In the genomic region with DNA sequence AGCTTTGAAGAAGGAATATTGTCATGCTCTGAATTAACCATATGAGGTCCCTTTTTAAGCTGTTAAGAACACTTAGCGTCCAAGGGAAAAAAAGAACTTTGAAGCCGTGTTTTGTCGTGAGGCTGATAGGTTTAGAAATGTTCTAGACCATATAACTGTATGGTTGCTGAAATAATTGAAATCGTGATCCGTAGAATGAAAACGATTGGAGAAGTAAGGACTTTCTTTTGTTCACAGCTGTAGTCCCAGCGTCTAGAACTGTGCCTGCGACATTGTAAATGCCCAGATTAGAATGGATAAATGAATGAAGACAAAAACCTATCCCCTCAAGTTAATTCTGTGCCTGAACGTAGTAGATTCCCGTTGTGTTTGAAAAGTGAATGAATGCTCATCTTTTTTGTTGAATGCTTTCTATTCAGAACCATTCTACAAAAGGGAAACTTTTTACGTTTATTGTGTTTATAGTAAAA, we compare ENCODE assay signal across 8 cellular contexts. TPM values are rescaled to one million over a fixed set of nuclear protein-coding genes. Genes with fewer than 3 reads are reported as not detected.
DNase-seq lines count a peak whose midpoint lies in the region; ATAC-seq and TF ChIP-seq lines count a peak whose summit lies in the region.

No MANE protein-coding gene starts in this region.

- H3K36me3 ChIP-seq in IMR-90 (ENCODE audit: control insufficient read depth, insufficient read depth, low read length) (no peaks in the 10 kb centered on the region), brain microvascular endothelial cell (replicated peaks) (no peaks in the 10 kb centered on the region), mucosa of stomach (ENCODE audit: control insufficient read depth, insufficient read depth, low read length) (no peaks in the 10 kb centered on the region)

- peak overlapping the region; percentile 38; the same call in 1 of the 2 replicates for H2BK20ac ChIP-seq in IMR-90 (ENCODE audit: low read depth, low read length)

- intact Hi-C loops in IMR-90 (cut with micrococcal nuclease) (loop anchor here (5.0 kb wide), 1 partner anchor 110 kb away; no protein-coding TSS in a partner anchor), head of caudate nucleus (cut with DNase I) (loop anchor here (5.0 kb wide), 1 partner anchor 85 kb away; the partner anchor contains the start of genes METTL4 and NDC80)

- H3K9ac ChIP-seq in IMR-90 (ENCODE audit: low read depth, low read length) (peak overlapping the region; percentile 69; the same call in 1 of the 2 replicates), mucosa of stomach (ENCODE audit: low read length) (peak overlapping the region; percentile 95)

- no peak for TF ChIP-seq CTCF in AG09309 (IDR thresholded peaks at IDR 0.05; ENCODE audit: control insufficient read depth, insufficient read depth, low read depth, low read length, missing control alignments)
- no peak for TF ChIP-seq CTCF in IMR-90 (conservative IDR thresholded peaks at IDR 0.05; ENCODE audit: low read depth, low read length)
- TF ChIP-seq CTCF in brain microvascular endothelial cell (IDR thresholded peaks at IDR 0.05; ENCODE audit: low read depth, low read length, missing control alignments): no peak

- H2BK120ac ChIP-seq in IMR-90 (ENCODE audit: low read depth, low read length): peak overlapping the region; percentile 53; the same call in 1 of the 2 replicates

- CTCF ChIA-PET in IMR-90 (lab: Yijun Ruan, JAX): no interaction called here

- POLR2A ChIA-PET in IMR-90 (lab: Charles Lee; ENCODE audit: unreplicated experiment): no interaction called here

- no peak overlapping the region for H2AK9ac ChIP-seq in IMR-90 (replicated peaks; ENCODE audit: low read depth, low read length, poor library complexity)

- in situ Hi-C loops in IMR-90 (cut with MboI; ENCODE audit: low sequenced_read_pairs): no loop called here
- in situ Hi-C loops in brain microvascular endothelial cell (cut with HindIII; ENCODE audit: low pct_ligation_motif_present, low sequenced_read_pairs): no loop called here

- peaks cover 0 to 9% of the 10 kb centered on the region in 2 experiments; a peak in 1 of 4 replicates for H3K79me1 ChIP-seq in IMR-90 (ENCODE audit: low read depth in 1 of 2, low read length in 2 of 2)

- ATAC-seq in IMR-90 (ENCODE audit: low read depth): no peak
- no peak for ATAC-seq in HG03039 (IDR thresholded peaks at IDR 0.05; ENCODE audit: unreplicated experiment)

- peak overlapping the region; percentile 98; the same call in 1 of the 2 replicates for H3K23ac ChIP-seq in IMR-90 (ENCODE audit: low read depth, low read length)

- H3K4me2 ChIP-seq in IMR-90 (ENCODE audit: low read depth, low read length): peak overlapping the region; percentile 87

- H3K4ac ChIP-seq in IMR-90 (ENCODE audit: low read depth, low read length): peak overlapping the region; percentile 91; the same call in 1 of the 2 replicates

- TF ChIP-seq RAD21 in IMR-90 (IDR thresholded peaks at IDR 0.05; ENCODE audit: low read length): no peak

- H2AFZ ChIP-seq in IMR-90 (replicated peaks; ENCODE audit: low read length, poor library complexity): no peak overlapping the region

- H3K18ac ChIP-seq in IMR-90 (ENCODE audit: low read depth, low read length): peak overlapping the region; percentile 64; the same call in 1 of the 2 replicates

- peak overlapping the region; percentile 5; the same call in 1 of the 2 replicates for H4K5ac ChIP-seq in IMR-90 (ENCODE audit: low read depth, low read length)

- dilution Hi-C loops in IMR-90 (cut with HindIII; ENCODE audit: low sequenced_read_pairs, unreplicated experiment): no loop called here

- H3K9me3 ChIP-seq in IMR-90 (ENCODE audit: control insufficient read depth, insufficient read depth, low read length) (no peaks in the 10 kb centered on the region), mucosa of stomach (ENCODE audit: control insufficient read depth, low read length) (no peaks in the 10 kb centered on the region)

- DNase-seq in AG09309 (ENCODE audit: low read depth) (no peak), IMR-90 (no peak), brain microvascular endothelial cell (no peak), head of caudate nucleus (no peak), AG20443 (ENCODE audit: low spot score) (no peak), NCI-H1436 treated with DMSO at 0.1 percent for 48 hours (lab: John Stamatoyannopoulos, UW) (no peak)

- peak overlapping the region; percentile 33; the same call in 1 of the 3 replicates for H2BK15ac ChIP-seq in IMR-90 (ENCODE audit: low read depth, low read length)

- peak overlapping the region; percentile 3 to 41; a peak in 3 of 4 replicates for H4K8ac ChIP-seq in IMR-90 (ENCODE audit: low read depth in 2 of 2, low read length in 2 of 2)

- H4K91ac ChIP-seq in IMR-90 (ENCODE audit: insufficient read depth, low read depth, low read length): 0 out of 2 replicates have a peak overlapping the region, but pooled peaks have one; percentile 31

- peak overlapping the region; percentile 84 for H3K27ac ChIP-seq in IMR-90 (ENCODE audit: insufficient read depth, low read length)
- peak overlapping the region; percentile 89 for H3K27ac ChIP-seq in brain microvascular endothelial cell

- H3K14ac ChIP-seq in IMR-90 (replicated peaks; ENCODE audit: low read depth, low read length): peak overlapping the region; percentile 86

- WGBS in IMR-90 (ENCODE audit: extremely low coverage in 2 of 2, insufficient read length in 1 of 2), 2 experiments: 0% methylated on average over 3 of the region's 11 CpGs; no CpG with 5 or more reads in 1 of the 2 experiments

- peak overlapping the region; percentile 22 for H2AK5ac ChIP-seq in IMR-90 (ENCODE audit: low read depth, low read length)

- BruUV-seq in IMR-90 (replicated peaks; lab: Mats Ljungman, UMichigan): no TSS peak

- no peak for TF ChIP-seq POLR2A in IMR-90 (IDR thresholded peaks at IDR 0.05; ENCODE audit: low read depth, low read length)

- peaks cover 44% of the 10 kb centered on the region for H4K20me1 ChIP-seq in IMR-90 (ENCODE audit: insufficient read depth, low read length)

- H3K27me3 ChIP-seq in IMR-90 (ENCODE audit: control insufficient read depth, insufficient read depth, low read length): no peaks in the 10 kb centered on the region
- H3K27me3 ChIP-seq in brain microvascular endothelial cell (replicated peaks): no peaks in the 10 kb centered on the region
- no peaks in the 10 kb centered on the region for H3K27me3 ChIP-seq in mucosa of stomach (ENCODE audit: control insufficient read depth, insufficient read depth, low read length)

- H3K56ac ChIP-seq in IMR-90 (ENCODE audit: extremely low read depth, insufficient read depth, low read length): peak overlapping the region; percentile 83

- H3K4me1 ChIP-seq in IMR-90 (ENCODE audit: control insufficient read depth, insufficient read depth, low read length) (peaks cover 6% of the 10 kb centered on the region), mucosa of stomach (ENCODE audit: control insufficient read depth, insufficient read depth, low read length) (peaks cover 12% of the 10 kb centered on the region)

- H2BK5ac ChIP-seq in IMR-90 (ENCODE audit: low read depth, low read length, poor library complexity, severe bottlenecking): peak overlapping the region; percentile 96

- peaks cover 3% of the 10 kb centered on the region; the same call in 1 of the 2 replicates for H3K9me1 ChIP-seq in IMR-90 (ENCODE audit: insufficient read depth, low read length)

- H3K4me3 ChIP-seq in AG09309 (ENCODE audit: control insufficient read depth, low read depth, low read length) (peak overlapping the region; percentile 85), IMR-90 (ENCODE audit: insufficient read depth, low read depth, low read length) (peak overlapping the region; percentile 91), brain microvascular endothelial cell (ENCODE audit: low read depth, low read length) (peak overlapping the region; percentile 93), mucosa of stomach (ENCODE audit: low read length) (peak overlapping the region; percentile 66)

TF ChIP-seq in IMR-90, 13 proteins besides CTCF, POLR2A, EP300 and RAD21:
- TF ChIP-seq MAZ (IDR thresholded peaks at IDR 0.05; ENCODE audit: borderline replicate concordance, low read depth, low read length): no peak
- TF ChIP-seq MXI1 (IDR thresholded peaks at IDR 0.05; ENCODE audit: borderline replicate concordance, low read depth, low read length): no peak
- no peak for TF ChIP-seq RFX5 (IDR thresholded peaks at IDR 0.05; ENCODE audit: low read depth, low read length)
- TF ChIP-seq CEBPB (IDR thresholded peaks at IDR 0.05; ENCODE audit: low read depth, low read length): no peak
- no peak for TF ChIP-seq SMC3 (IDR thresholded peaks at IDR 0.05; ENCODE audit: low read depth, low read length)
- no peak for TF ChIP-seq BHLHE40 (IDR thresholded peaks at IDR 0.05; ENCODE audit: low read depth, low read length)
- TF ChIP-seq, protein P1, sequence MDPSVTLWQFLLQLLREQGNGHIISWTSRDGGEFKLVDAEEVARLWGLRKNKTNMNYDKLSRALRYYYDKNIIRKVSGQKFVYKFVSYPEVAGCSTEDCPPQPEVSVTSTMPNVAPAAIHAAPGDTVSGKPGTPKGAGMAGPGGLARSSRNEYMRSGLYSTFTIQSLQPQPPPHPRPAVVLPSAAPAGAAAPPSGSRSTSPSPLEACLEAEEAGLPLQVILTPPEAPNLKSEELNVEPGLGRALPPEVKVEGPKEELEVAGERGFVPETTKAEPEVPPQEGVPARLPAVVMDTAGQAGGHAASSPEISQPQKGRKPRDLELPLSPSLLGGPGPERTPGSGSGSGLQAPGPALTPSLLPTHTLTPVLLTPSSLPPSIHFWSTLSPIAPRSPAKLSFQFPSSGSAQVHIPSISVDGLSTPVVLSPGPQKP (IDR thresholded peaks at IDR 0.05; ENCODE audit: borderline replicate concordance, low read depth, low read length): no peak
- TF ChIP-seq RCOR1 (IDR thresholded peaks at IDR 0.05; ENCODE audit: insufficient replicate concordance, low read length): no peak
- no peak for TF ChIP-seq CHD1 (IDR thresholded peaks at IDR 0.05; ENCODE audit: low read depth, low read length)
- no peak for TF ChIP-seq NFE2L2 (IDR thresholded peaks at IDR 0.05; ENCODE audit: low read depth, low read length)
- TF ChIP-seq MAFK (IDR thresholded peaks at IDR 0.05; ENCODE audit: low read depth, low read length): no peak
- TF ChIP-seq FOS (IDR thresholded peaks at IDR 0.05; ENCODE audit: low read depth, low read length): no peak
- TF ChIP-seq, protein P2, sequence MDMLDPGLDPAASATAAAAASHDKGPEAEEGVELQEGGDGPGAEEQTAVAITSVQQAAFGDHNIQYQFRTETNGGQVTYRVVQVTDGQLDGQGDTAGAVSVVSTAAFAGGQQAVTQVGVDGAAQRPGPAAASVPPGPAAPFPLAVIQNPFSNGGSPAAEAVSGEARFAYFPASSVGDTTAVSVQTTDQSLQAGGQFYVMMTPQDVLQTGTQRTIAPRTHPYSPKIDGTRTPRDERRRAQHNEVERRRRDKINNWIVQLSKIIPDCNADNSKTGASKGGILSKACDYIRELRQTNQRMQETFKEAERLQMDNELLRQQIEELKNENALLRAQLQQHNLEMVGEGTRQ (IDR thresholded peaks at IDR 0.05; ENCODE audit: low read depth, low read length): no peak

RNA-seq across cellular contexts. Expression of gene SMCHD1, which starts 1.6 kb away (rescaled TPM):
- 47.3 and 78.6 TPM in 2 replicates for total RNA-seq in IMR-90 (2012; rRNA removed)
- polyA plus RNA-seq in IMR-90 (2012; rRNA removed): 11.2 and 14.8 TPM in 2 replicates
- polyA plus RNA-seq in IMR-90 (2012; cell fraction: cytosol; rRNA removed): 1.3 and 1.6 TPM in 2 replicates
- polyA plus RNA-seq in IMR-90 (2012; cell fraction: nucleus; rRNA removed; ENCODE audit: low replicate concordance): 1.9 and 24.9 TPM in 2 replicates
